ENCODE assay signal across 22 cellular contexts in the genomic region with DNA sequence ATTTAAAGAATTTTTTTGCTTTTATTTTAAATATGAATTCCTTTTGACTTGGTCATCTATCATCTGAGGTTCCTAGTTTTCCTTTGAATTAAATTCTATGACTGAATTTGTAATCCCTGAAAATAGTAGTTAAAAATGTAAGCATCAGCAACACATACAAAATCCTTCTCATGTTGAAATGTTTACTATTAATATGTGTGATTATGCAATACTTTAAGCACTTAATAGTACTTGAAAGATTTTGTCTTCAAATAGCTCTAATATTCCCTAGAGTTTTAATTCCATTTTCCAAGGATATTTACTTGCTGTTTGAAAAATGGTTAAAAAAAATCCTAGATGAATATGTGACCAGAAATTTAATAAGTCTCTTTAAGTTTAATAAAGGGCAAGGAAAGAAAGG. TPM values are rescaled to one million over a fixed set of nuclear protein-coding genes. Genes with fewer than 3 reads are reported as not detected.
DNase-seq lines count a peak whose midpoint lies in the region; ATAC-seq and TF ChIP-seq lines count a peak whose summit lies in the region.
"Had no signal": no experiment of that assay in that cellular context is flagged by ENCODE, and none has a peak within 500 bp of the region (broad histone marks: within the 10 kb centered on the region; RNA-seq: fewer than 3 reads in every experiment).

No MANE protein-coding gene starts in this region.

- no peak for TF ChIP-seq POLR2A in IMR-90 (IDR thresholded peaks at IDR 0.05; ENCODE audit: low read depth, low read length)

- dilution Hi-C loops in IMR-90 (cut with HindIII; ENCODE audit: low sequenced_read_pairs, unreplicated experiment) = no loop called here

- no peak overlapping the region for H4K5ac ChIP-seq in IMR-90 (ENCODE audit: low read depth, low read length)

- no TSS peak for BruUV-seq in IMR-90 (replicated peaks; lab: Mats Ljungman, UMichigan)

- POLR2A ChIA-PET in IMR-90 (lab: Charles Lee; ENCODE audit: unreplicated experiment) = no interaction called here

- H2BK15ac ChIP-seq in IMR-90 (ENCODE audit: low read depth, low read length) = no peak overlapping the region

- no peak overlapping the region for H2AFZ ChIP-seq in IMR-90 (replicated peaks; ENCODE audit: low read length, poor library complexity)

- H3K4me2 ChIP-seq in IMR-90 (ENCODE audit: low read depth, low read length) = no peak overlapping the region
- H3K4me2 ChIP-seq: A549; BLaER1 treated with 17β-estradiol and CSF1 and Interleukin-3, amounts not matched to agents 10 nM and 100 nM had no signal

- no peaks in the 10 kb centered on the region for H3K79me1 ChIP-seq in IMR-90 (ENCODE audit: low read depth in 1 of 2, low read length in 2 of 2)

- no peak overlapping the region for H2BK20ac ChIP-seq in IMR-90 (ENCODE audit: low read depth, low read length)

- no peak overlapping the region for H2BK120ac ChIP-seq in IMR-90 (ENCODE audit: low read depth, low read length)

- TF ChIP-seq CTCF in IMR-90 (conservative IDR thresholded peaks at IDR 0.05; ENCODE audit: low read depth, low read length) = no peak
- TF ChIP-seq CTCF in retinal pigment epithelial cell (conservative IDR thresholded peaks at IDR 0.05; ENCODE audit: low read depth, low read length) = no peak
- no peak for TF ChIP-seq CTCF in coronary artery (IDR thresholded peaks at IDR 0.05)

- no peak overlapping the region for H2AK9ac ChIP-seq in IMR-90 (replicated peaks; ENCODE audit: low read depth, low read length, poor library complexity)

- H3K4me3 ChIP-seq in IMR-90 (ENCODE audit: insufficient read depth, low read depth, low read length) = no peak overlapping the region
- H3K4me3 ChIP-seq in retinal pigment epithelial cell (ENCODE audit: low read length) = no peak overlapping the region
- H3K4me3 ChIP-seq in coronary artery = no peak overlapping the region
- H3K4me3 ChIP-seq: A549; BLaER1 treated with 17β-estradiol and CSF1 and Interleukin-3, amounts not matched to agents 10 nM and 100 nM; SJCRH30 had no signal

- no peaks in the 10 kb centered on the region for H3K27me3 ChIP-seq in IMR-90 (ENCODE audit: control insufficient read depth, insufficient read depth, low read length)
- H3K27me3 ChIP-seq: BLaER1 treated with 17β-estradiol and CSF1 and Interleukin-3, amounts not matched to agents 10 nM and 100 nM; SJCRH30 had no signal

- no peaks in the 10 kb centered on the region for H3K9me3 ChIP-seq in IMR-90 (ENCODE audit: control insufficient read depth, insufficient read depth, low read length)
- H3K9me3 ChIP-seq: A549; BLaER1 treated with 17β-estradiol and CSF1 and Interleukin-3, amounts not matched to agents 10 nM and 100 nM; SJCRH30 had no signal

- no peak overlapping the region for H3K56ac ChIP-seq in IMR-90 (ENCODE audit: extremely low read depth, insufficient read depth, low read length)

- H3K14ac ChIP-seq in IMR-90 (replicated peaks; ENCODE audit: low read depth, low read length) = no peak overlapping the region

- no peak overlapping the region for H3K18ac ChIP-seq in IMR-90 (ENCODE audit: low read depth, low read length)

- H2AK5ac ChIP-seq in IMR-90 (ENCODE audit: low read depth, low read length) = no peak overlapping the region

- no peaks in the 10 kb centered on the region for H3K36me3 ChIP-seq in IMR-90 (ENCODE audit: control insufficient read depth, insufficient read depth, low read length)
- H3K36me3 ChIP-seq: BLaER1 treated with 17β-estradiol and CSF1 and Interleukin-3, amounts not matched to agents 10 nM and 100 nM; SJCRH30 had no signal

- no peak overlapping the region for H3K4ac ChIP-seq in IMR-90 (ENCODE audit: low read depth, low read length)

- peak; percentile 23 for DNase-seq in IMR-90
- peak; percentile 19 for DNase-seq in amniotic epithelial cell (ENCODE audit: low read depth)
- no peak for DNase-seq in epithelial cell of prostate (ENCODE audit: low read depth, low spot score)
- peak; percentile 16 for DNase-seq in retinal pigment epithelial cell (ENCODE audit: low read depth)
- DNase-seq in coronary artery (ENCODE audit: low spot score) = no peak
- DNase-seq in activated T-cell treated with anti-CD3 and anti-CD28 coated beads for 4 hours = no peak
- DNase-seq in NCI-H2171 (lab: John Stamatoyannopoulos, UW) = no peak
- DNase-seq: AML-193; CD4-positive, alpha-beta T cell; H7; KG1; MM.1S; NCI-H1694; NCI-H2029 treated with DMSO at 0.1 percent for 48 hours; NCI-H524 treated with DMSO at 0.1 percent for 48 hours; NCI-H82; NK-92 treated with Interleukin-12 subunit alpha and Interleukin-12 subunit beta, amount 100 ng/mL, for 24 hours; PC-3; SJCRH30 had no signal

- no peak for TF ChIP-seq RAD21 in IMR-90 (IDR thresholded peaks at IDR 0.05; ENCODE audit: low read length)

- no peak overlapping the region for H3K9ac ChIP-seq in IMR-90 (ENCODE audit: low read depth, low read length)
- H3K9ac ChIP-seq: BLaER1 treated with 17β-estradiol and CSF1 and Interleukin-3, amounts not matched to agents 10 nM and 100 nM had no signal

- H4K20me1 ChIP-seq in IMR-90 (ENCODE audit: insufficient read depth, low read length) = no peaks in the 10 kb centered on the region
- H4K20me1 ChIP-seq: BLaER1 treated with 17β-estradiol and CSF1 and Interleukin-3, amounts not matched to agents 10 nM and 100 nM had no signal

- H4K8ac ChIP-seq in IMR-90 (ENCODE audit: low read depth in 2 of 2, low read length in 2 of 2) = no peak overlapping the region

- H3K4me1 ChIP-seq in IMR-90 (ENCODE audit: control insufficient read depth, insufficient read depth, low read length) = no peaks in the 10 kb centered on the region; the same call in 1 of the 2 replicates
- H3K4me1 ChIP-seq: A549; BLaER1 treated with 17β-estradiol and CSF1 and Interleukin-3, amounts not matched to agents 10 nM and 100 nM had no signal

- H4K91ac ChIP-seq in IMR-90 (ENCODE audit: insufficient read depth, low read depth, low read length) = no peak overlapping the region

- no peak overlapping the region for H2BK5ac ChIP-seq in IMR-90 (ENCODE audit: low read depth, low read length, poor library complexity, severe bottlenecking)

- H3K23ac ChIP-seq in IMR-90 (ENCODE audit: low read depth, low read length) = no peak overlapping the region

- CTCF ChIA-PET in IMR-90 (lab: Yijun Ruan, JAX) = no interaction called here

- H3K27ac ChIP-seq in IMR-90 (ENCODE audit: insufficient read depth, low read length) (no peak overlapping the region), epithelial cell of prostate (peak overlapping the region; percentile 88), coronary artery (no peak overlapping the region)
- H3K27ac ChIP-seq: A549; BLaER1 treated with 17β-estradiol and CSF1 and Interleukin-3, amounts not matched to agents 10 nM and 100 nM; SJCRH30 had no signal

- in situ Hi-C loops in IMR-90 (cut with MboI; ENCODE audit: low sequenced_read_pairs) = no loop called here

- ATAC-seq in IMR-90 (ENCODE audit: low read depth) = no peak
- ATAC-seq: A549, PC-3, Right ventricle myocardium inferior had no signal

- H3K9me1 ChIP-seq in IMR-90 (ENCODE audit: insufficient read depth, low read length) = no peaks in the 10 kb centered on the region

- intact Hi-C loops in IMR-90 (cut with micrococcal nuclease) = no loop called here

TF ChIP-seq in IMR-90, 13 proteins besides CTCF, POLR2A, EP300 and RAD21:
- TF ChIP-seq CEBPB (IDR thresholded peaks at IDR 0.05; ENCODE audit: low read depth, low read length) (peak; percentile 88), MXI1 (IDR thresholded peaks at IDR 0.05; ENCODE audit: borderline replicate concordance, low read depth, low read length) (no peak)

RNA-seq across cellular contexts. Expression of a gene that starts 26.6 kb away (rescaled TPM):
- 118 and 145 TPM in 2 replicates for total RNA-seq in IMR-90 (2012; rRNA removed)
- 155 and 175 TPM in 2 replicates for polyA plus RNA-seq in IMR-90 (2012; rRNA removed)
- 85.4 and 86.8 TPM in 2 replicates for polyA plus RNA-seq in IMR-90 (2012; cell fraction: cytosol; rRNA removed)
- polyA plus RNA-seq in IMR-90 (2012; cell fraction: nucleus; rRNA removed; ENCODE audit: low replicate concordance) = 65.5 and 124 TPM in 2 replicates

Comparison
In these comparisons a context has a peak if more than half of its experiments do, and no peak if none do; other contexts are left out.
1. DNase-seq: peak in IMR-90 (single experiment), amniotic epithelial cell (single experiment) and retinal pigment epithelial cell (single experiment); none in epithelial cell of prostate (single experiment), coronary artery (single experiment), activated T-cell treated with anti-CD3 and anti-CD28 coated beads for 4 hours (single experiment) and NCI-H2171 (single experiment).